1 cellular context compared by ENCODE assay signal in the genomic region with DNA sequence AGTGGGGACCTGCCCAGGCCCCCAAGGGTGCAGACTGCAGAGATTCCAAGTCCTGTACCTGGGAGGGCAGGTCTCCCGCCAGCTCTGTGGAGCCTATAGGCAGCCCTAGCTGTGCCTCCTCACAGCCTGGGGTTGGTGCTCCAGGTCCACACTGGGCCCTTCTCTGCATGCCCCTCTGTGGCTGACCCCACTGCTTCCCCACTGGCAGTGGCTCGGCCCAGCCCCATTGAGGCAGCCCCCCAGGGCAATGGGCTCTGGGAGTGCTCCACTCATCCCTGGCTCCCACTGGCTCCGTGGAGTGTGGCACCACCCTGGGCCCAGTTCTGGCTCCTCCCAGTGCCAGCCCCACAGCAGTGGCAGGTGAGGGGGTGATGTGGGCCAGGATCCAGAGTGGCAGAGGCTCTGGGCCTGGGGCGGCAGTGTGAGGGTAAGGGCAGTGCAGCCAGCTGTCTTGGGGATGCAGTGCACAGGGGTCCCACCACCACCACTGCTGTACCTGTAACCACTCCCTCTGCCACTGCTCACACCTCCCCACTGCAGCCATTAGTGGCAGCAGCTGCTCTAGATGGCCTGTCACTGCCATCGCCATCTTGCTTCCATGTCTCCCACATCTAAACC.
TF ChIP-seq lines count a peak whose summit lies in the region.

No MANE protein-coding gene starts in this region.

TF ChIP-seq in HCT116, 20 proteins besides CTCF, POLR2A, EP300 and RAD21 (continued from another document):
- TF ChIP-seq ZBTB33 (IDR thresholded peaks at IDR 0.05; ENCODE audit: extremely low read depth, insufficient replicate concordance, low read length) (no peak), REST (IDR thresholded peaks at IDR 0.05; ENCODE audit: low read depth) (no peak), FOSL1 (IDR thresholded peaks at IDR 0.05; ENCODE audit: low read depth) (no peak)
